ENCODE assay signal across 11 cellular contexts in the genomic region with DNA sequence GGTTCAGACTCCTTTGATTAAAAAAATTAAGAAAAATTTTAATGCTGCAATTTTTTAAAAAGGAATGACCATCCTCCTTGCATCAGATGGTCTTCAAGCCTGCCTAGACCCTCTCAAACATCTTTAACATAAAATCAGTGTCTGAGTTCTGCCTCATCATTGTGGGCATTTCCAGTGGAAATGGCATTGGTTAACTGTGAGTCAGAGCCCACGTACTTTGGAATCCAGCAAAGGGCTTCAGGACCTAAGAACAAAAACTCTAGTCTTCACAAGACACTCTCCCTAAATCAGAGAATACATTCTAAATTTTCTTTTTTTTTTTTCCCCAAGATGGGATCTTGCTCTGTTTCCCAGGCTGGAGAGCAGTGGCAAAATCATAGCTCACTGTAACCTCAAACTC. TPM values are rescaled to one million over a fixed set of nuclear protein-coding genes. Genes with fewer than 3 reads are reported as not detected.
A peak's percentile ranks its signal among the peaks of the same experiment; 100 is the strongest.
DNase-seq lines count a peak whose midpoint lies in the region; ATAC-seq and TF ChIP-seq lines count a peak whose summit lies in the region.
"Had no signal": no experiment of that assay in that cellular context is flagged by ENCODE, and none has a peak within 500 bp of the region (broad histone marks: within the 10 kb centered on the region; RNA-seq: fewer than 3 reads in every experiment).

No MANE protein-coding gene starts in this region.

- no peak for TF ChIP-seq CTCF in IMR-90 (conservative IDR thresholded peaks at IDR 0.05; ENCODE audit: low read depth, low read length)
- no peak for TF ChIP-seq CTCF in astrocyte of the spinal cord (IDR thresholded peaks at IDR 0.05; ENCODE audit: low read depth, low read length)
- no peak for TF ChIP-seq CTCF in GM13977 (IDR thresholded peaks at IDR 0.05; ENCODE audit: extremely low read depth, insufficient read depth, missing control alignments)

- H3K4me3 ChIP-seq in BLaER1 (no peak overlapping the region), IMR-90 (ENCODE audit: insufficient read depth, low read depth, low read length) (no peak overlapping the region), astrocyte of the spinal cord (ENCODE audit: low read depth, low read length) (no peak overlapping the region), mesodermal cell (ENCODE audit: extremely low read depth, insufficient read depth, low read length, poor library complexity, severe bottlenecking) (no peak overlapping the region)
- H3K4me3 ChIP-seq: suprapubic skin had no signal

- H3K36me3 ChIP-seq in BLaER1 (peaks cover 99% of the 10 kb centered on the region), IMR-90 (ENCODE audit: control insufficient read depth, insufficient read depth, low read length) (peaks cover 49% of the 10 kb centered on the region), mesodermal cell (ENCODE audit: control insufficient read depth, insufficient read depth, low read length) (peaks cover 97% of the 10 kb centered on the region)

- peak overlapping the region in 1 of 2 experiments; percentile 55; a peak in 3 of 4 replicates for H4K8ac ChIP-seq in IMR-90 (ENCODE audit: low read depth in 2 of 2, low read length in 2 of 2)

- H2BK5ac ChIP-seq in IMR-90 (ENCODE audit: low read depth, low read length, poor library complexity, severe bottlenecking): peak overlapping the region; percentile 72

- no peak overlapping the region for H2AK5ac ChIP-seq in IMR-90 (ENCODE audit: low read depth, low read length)

- H4K20me1 ChIP-seq in BLaER1 (peaks cover 78% of the 10 kb centered on the region), IMR-90 (ENCODE audit: insufficient read depth, low read length) (peaks cover 16% of the 10 kb centered on the region; the same call in 1 of the 2 replicates)

- DNase-seq in IMR-90 (peak; percentile 85), astrocyte of the spinal cord (ENCODE audit: low read depth, low spot score) (peak; percentile 80), amniotic stem cell (lab: John Stamatoyannopoulos, UW) (no peak), NCI-H524 (lab: John Stamatoyannopoulos, UW) (no peak), GM13977 (ENCODE audit: low spot score) (no peak), COLO668 (lab: John Stamatoyannopoulos, UW; ENCODE audit: unreplicated experiment) (no peak)
- DNase-seq: KG1, NCI-H2227 treated with DMSO at 0.1 percent for 48 hours had no signal

- H3K4me2 ChIP-seq in BLaER1: no peak overlapping the region
- H3K4me2 ChIP-seq in IMR-90 (ENCODE audit: low read depth, low read length): peak overlapping the region; percentile 24; the same call in 1 of the 2 replicates

- H3K79me1 ChIP-seq in IMR-90 (ENCODE audit: low read depth in 1 of 2, low read length in 2 of 2): peaks cover 24 to 60% of the 10 kb centered on the region in 2 experiments

- no peak overlapping the region for H2BK20ac ChIP-seq in IMR-90 (ENCODE audit: low read depth, low read length)

- H3K9ac ChIP-seq in BLaER1: 0 out of 2 replicates have a peak overlapping the region, but pooled peaks have one; percentile 32
- H3K9ac ChIP-seq in IMR-90 (ENCODE audit: low read depth, low read length): peak overlapping the region; percentile 60; the same call in 1 of the 2 replicates

- no peak overlapping the region for H2BK15ac ChIP-seq in IMR-90 (ENCODE audit: low read depth, low read length)

- H3K4ac ChIP-seq in IMR-90 (ENCODE audit: low read depth, low read length): peak overlapping the region; percentile 57; the same call in 1 of the 2 replicates

- no peak overlapping the region for H2AFZ ChIP-seq in IMR-90 (replicated peaks; ENCODE audit: low read length, poor library complexity)

- peak overlapping the region; percentile 26; the same call in 1 of the 2 replicates for H3K56ac ChIP-seq in IMR-90 (ENCODE audit: extremely low read depth, insufficient read depth, low read length)

- peak overlapping the region; percentile 18; the same call in 1 of the 2 replicates for H3K27ac ChIP-seq in BLaER1
- peak overlapping the region; percentile 43; the same call in 1 of the 2 replicates for H3K27ac ChIP-seq in IMR-90 (ENCODE audit: insufficient read depth, low read length)
- H3K27ac ChIP-seq in mesodermal cell (ENCODE audit: low read depth, low read length, severe bottlenecking): peak overlapping the region; percentile 76
- H3K27ac ChIP-seq: suprapubic skin had no signal

- TF ChIP-seq RAD21 in IMR-90 (IDR thresholded peaks at IDR 0.05; ENCODE audit: low read length): no peak

- H3K9me1 ChIP-seq in IMR-90 (ENCODE audit: insufficient read depth, low read length): 0 out of 2 replicates have a peak, but pooled peaks cover 3% of the 10 kb centered on the region

- H3K4me1 ChIP-seq in BLaER1 (peaks cover 48% of the 10 kb centered on the region), IMR-90 (ENCODE audit: control insufficient read depth, insufficient read depth, low read length) (peaks cover 10% of the 10 kb centered on the region), mesodermal cell (ENCODE audit: control insufficient read depth, insufficient read depth, low read length, poor library complexity, severe bottlenecking) (peaks cover 11% of the 10 kb centered on the region)
- H3K4me1 ChIP-seq: suprapubic skin had no signal

- CTCF ChIA-PET in IMR-90 (lab: Yijun Ruan, JAX): interaction anchor here (1.2 kb wide), 1 partner anchor 62 kb away, joined by 3 read pairs; no protein-coding TSS in a partner anchor

- H3K14ac ChIP-seq in IMR-90 (replicated peaks; ENCODE audit: low read depth, low read length): no peak overlapping the region; the same call in 1 of the 2 replicates

- no peak overlapping the region for H4K5ac ChIP-seq in IMR-90 (ENCODE audit: low read depth, low read length)

- H3K9me3 ChIP-seq in BLaER1 (no peaks in the 10 kb centered on the region), IMR-90 (ENCODE audit: control insufficient read depth, insufficient read depth, low read length) (no peaks in the 10 kb centered on the region), mesodermal cell (ENCODE audit: control insufficient read depth, low read length) (no peaks in the 10 kb centered on the region)
- H3K9me3 ChIP-seq: suprapubic skin had no signal

- no TSS peak for BruUV-seq in IMR-90 (replicated peaks; lab: Mats Ljungman, UMichigan)

- ATAC-seq in IMR-90 (ENCODE audit: low read depth): peak; percentile 79

- no CpG with 5 or more reads among the region's 1 CpG for WGBS in IMR-90 (ENCODE audit: extremely low coverage in 2 of 2, insufficient read length in 1 of 2), 2 experiments
- WGBS in mesodermal cell (ENCODE audit: insufficient coverage in 2 of 2), 2 experiments: 100% methylated on average over 1 of the region's 1 CpG

- H2BK120ac ChIP-seq in IMR-90 (ENCODE audit: low read depth, low read length): no peak overlapping the region

- dilution Hi-C loops in IMR-90 (cut with HindIII; ENCODE audit: low sequenced_read_pairs, unreplicated experiment): no loop called here

- intact Hi-C loops in IMR-90 (cut with micrococcal nuclease): no loop called here

- H3K27me3 ChIP-seq in BLaER1 (no peaks in the 10 kb centered on the region), IMR-90 (ENCODE audit: control insufficient read depth, insufficient read depth, low read length) (no peaks in the 10 kb centered on the region)
- H3K27me3 ChIP-seq: suprapubic skin had no signal

- TF ChIP-seq POLR2A in IMR-90 (IDR thresholded peaks at IDR 0.05; ENCODE audit: low read depth, low read length): no peak

- no peak overlapping the region for H3K18ac ChIP-seq in IMR-90 (ENCODE audit: low read depth, low read length)

- POLR2A ChIA-PET in IMR-90 (lab: Charles Lee; ENCODE audit: unreplicated experiment): no interaction called here

- in situ Hi-C loops in IMR-90 (cut with MboI; ENCODE audit: low sequenced_read_pairs): no loop called here
- in situ Hi-C loops in astrocyte of the spinal cord (cut with HindIII; ENCODE audit: low sequenced_read_pairs): no loop called here
- in situ Hi-C loops in GM13977 (cut with MboI; ENCODE audit: low pct_unique_long_range_greater_than_20kb, low sequenced_read_pairs, unreplicated experiment): no loop called here

- H4K91ac ChIP-seq in IMR-90 (ENCODE audit: insufficient read depth, low read depth, low read length): peak overlapping the region; percentile 39; the same call in 1 of the 2 replicates

- no peak overlapping the region for H3K23ac ChIP-seq in IMR-90 (ENCODE audit: low read depth, low read length)

- H2AK9ac ChIP-seq in IMR-90 (replicated peaks; ENCODE audit: low read depth, low read length, poor library complexity): peak overlapping the region; percentile 19

TF ChIP-seq in IMR-90, 13 proteins besides CTCF, POLR2A, EP300 and RAD21:
- TF ChIP-seq RCOR1 (IDR thresholded peaks at IDR 0.05; ENCODE audit: insufficient replicate concordance, low read length) (no peak), FOS (IDR thresholded peaks at IDR 0.05; ENCODE audit: low read depth, low read length) (0 out of 2 replicates have a peak, but pooled peaks have one; percentile 30), CHD1 (IDR thresholded peaks at IDR 0.05; ENCODE audit: low read depth, low read length) (no peak), CEBPB (IDR thresholded peaks at IDR 0.05; ENCODE audit: low read depth, low read length) (peak; percentile 14; the same call in 1 of the 2 replicates), MAFK (IDR thresholded peaks at IDR 0.05; ENCODE audit: low read depth, low read length) (peak; percentile 37), NFE2L2 (IDR thresholded peaks at IDR 0.05; ENCODE audit: low read depth, low read length) (peak; percentile 95)

RNA-seq across cellular contexts. Expression of gene C5orf15, which starts 9.4 kb away (rescaled TPM):
- 35.1 and 54.2 TPM in 2 replicates for total RNA-seq in IMR-90 (2012; rRNA removed)
- 64.5 and 73.5 TPM in 2 replicates for polyA plus RNA-seq in IMR-90 (2012; rRNA removed)
- polyA plus RNA-seq in IMR-90 (2012; cell fraction: cytosol; rRNA removed): 35.0 and 205 TPM in 2 replicates
- 37.9 and 38.3 TPM in 2 replicates for polyA plus RNA-seq in IMR-90 (2012; cell fraction: nucleus; rRNA removed; ENCODE audit: low replicate concordance)
- 76.5 TPM for polyA plus RNA-seq in mesodermal cell (2013, experiment 1 of 2)
- polyA plus RNA-seq in mesodermal cell (2013, experiment 2 of 2): 75.7 TPM

RNA-seq across cellular contexts. Expression of gene VDAC1, which starts 26.9 kb away (rescaled TPM):
- total RNA-seq in IMR-90 (2012; rRNA removed): 365 and 423 TPM in 2 replicates
- polyA plus RNA-seq in IMR-90 (2012; rRNA removed): 242 and 289 TPM in 2 replicates
- 103 and 148 TPM in 2 replicates for polyA plus RNA-seq in IMR-90 (2012; cell fraction: cytosol; rRNA removed)
- 46.1 and 144 TPM in 2 replicates for polyA plus RNA-seq in IMR-90 (2012; cell fraction: nucleus; rRNA removed; ENCODE audit: low replicate concordance)
- polyA plus RNA-seq in mesodermal cell (2013, experiment 1 of 2): 215 TPM
- 190 TPM for polyA plus RNA-seq in mesodermal cell (2013, experiment 2 of 2)

Comparison
In these comparisons a context has a peak if more than half of its experiments do, and no peak if none do; other contexts are left out.
1. H3K27ac ChIP-seq: peak in every context shown above with its lines; median percentile 76 in mesodermal cell; 43 in IMR-90; 18 in BLaER1.
2. DNase-seq: peak in IMR-90 (single experiment) and astrocyte of the spinal cord (single experiment); none in amniotic stem cell (single experiment), NCI-H524 (0 of 2), GM13977 (single experiment) and COLO668 (single experiment).